ENCODE assay signal across 12 cellular contexts in the genomic region with DNA sequence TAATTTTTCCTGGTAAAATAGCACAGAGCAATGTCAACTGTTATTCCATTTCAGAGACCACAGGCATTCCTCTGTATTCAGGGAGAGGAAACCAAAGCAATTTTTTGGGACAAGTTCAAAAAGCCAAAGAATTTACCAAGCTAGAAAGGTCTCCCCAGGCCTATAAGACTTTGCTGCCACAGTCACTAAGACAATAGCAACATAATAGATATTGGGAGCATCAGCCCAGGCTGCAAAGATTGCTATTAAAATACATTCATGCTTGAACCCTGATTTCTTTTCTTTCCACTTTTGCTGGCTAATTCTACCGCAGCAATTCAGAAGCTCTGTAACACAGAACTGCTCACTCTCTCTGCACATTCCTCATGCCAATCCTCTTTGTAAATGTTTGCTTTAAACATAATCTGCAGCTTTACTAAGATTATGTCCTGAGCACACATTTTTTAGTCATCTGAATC.
DNase-seq lines count a peak whose midpoint lies in the region; ATAC-seq, FAIRE-seq and TF ChIP-seq lines count a peak whose summit lies in the region.
"Had no signal": no experiment of that assay in that cellular context is flagged by ENCODE, and none has a peak within 500 bp of the region (broad histone marks: within the 10 kb centered on the region; RNA-seq: fewer than 3 reads in every experiment).

No MANE protein-coding gene starts in this region.

- peaks cover 42% of the 10 kb centered on the region for H3K4me1 Mint-ChIP-seq in GM23338

- no peak for ATAC-seq in GM23338
- ATAC-seq in GM19463 (IDR thresholded peaks at IDR 0.05; ENCODE audit: unreplicated experiment) = no peak
- ATAC-seq in HG03097 (IDR thresholded peaks at IDR 0.05; ENCODE audit: low FRiP score, unreplicated experiment) = no peak
- ATAC-seq: activated naive CD8-positive, alpha-beta T cell treated with anti-CD3 and anti-CD28 coated beads, Interleukin-2, amount 50 U/mL, for 24 hours had no signal

- no peak overlapping the region for H3K27ac Mint-ChIP-seq in GM23338
- H3K27ac Mint-ChIP-seq: activated naive CD8-positive, alpha-beta T cell treated with anti-CD3 and anti-CD28 coated beads, Interleukin-2, amount 50 U/mL, for 24 hours had no signal

- H2AFZ ChIP-seq in GM23338 (peak overlapping the region; percentile 28; the same call in 1 of the 2 replicates), hepatocyte (no peak overlapping the region)

- no peaks in the 10 kb centered on the region for H3K79me2 ChIP-seq in GM23338 (replicated peaks; ENCODE audit: insufficient read depth)
- H3K79me2 ChIP-seq in hepatocyte = no peaks in the 10 kb centered on the region

- H3K9me2 ChIP-seq in GM23338 (ENCODE audit: insufficient read depth) (no peaks in the 10 kb centered on the region), hepatocyte (replicated peaks; ENCODE audit: insufficient read depth) (no peaks in the 10 kb centered on the region)

- no peaks in the 10 kb centered on the region for H3K36me3 Mint-ChIP-seq in GM23338 (ENCODE audit: low read depth)

- no peak overlapping the region for H3K4me3 Mint-ChIP-seq in GM23338
- H3K4me3 Mint-ChIP-seq: activated naive CD8-positive, alpha-beta T cell treated with anti-CD3 and anti-CD28 coated beads, Interleukin-2, amount 50 U/mL, for 24 hours had no signal

- no peak overlapping the region for H3K27ac ChIP-seq in GM23338 (ENCODE audit: low read depth)
- peak overlapping the region; percentile 79 to 81 for H3K27ac ChIP-seq in ascending aorta
- H3K27ac ChIP-seq in hepatocyte = peak overlapping the region; percentile 61

- H3F3A ChIP-seq in GM23338 (replicated peaks; ENCODE audit: low read depth) = no peaks in the 10 kb centered on the region

- DNase-seq in GM23338 (ENCODE audit: low spot score) = no peak
- peak in 1 of 2 donors; percentile 27 for DNase-seq in ascending aorta (ENCODE audit: low spot score in 2 of 2)
- DNase-seq in hepatocyte (ENCODE audit: low spot score) = no peak
- DNase-seq in stromal cell of bone marrow (ENCODE audit: low read depth) = peak; percentile 54
- no peak for DNase-seq in GM12892 (ENCODE audit: insufficient read length)
- DNase-seq in NOMO-1 treated with DMSO at 0.1 percent for 48 hours (lab: John Stamatoyannopoulos, UW; ENCODE audit: unreplicated experiment) = no peak
- DNase-seq: activated naive CD8-positive, alpha-beta T cell treated with anti-CD3 and anti-CD28 coated beads, Interleukin-2, amount 50 U/mL, for 24 hours; DMS53; NCI-H510A; SW 1271 had no signal

- H3K9me3 ChIP-seq in ascending aorta = no peaks in the 10 kb centered on the region
- H3K9me3 ChIP-seq in hepatocyte (ENCODE audit: low read depth) = no peaks in the 10 kb centered on the region

- intact Hi-C loops in ascending aorta (cut with DNase I) = loop anchor here (2.0 kb wide), 3 partner anchors 21 to 53 kb away; no protein-coding TSS in a partner anchor

- H3K27me3 Mint-ChIP-seq in GM23338 (ENCODE audit: insufficient read depth, low read depth, poor library complexity) = peaks cover 2% of the 10 kb centered on the region
- H3K27me3 Mint-ChIP-seq: activated naive CD8-positive, alpha-beta T cell treated with anti-CD3 and anti-CD28 coated beads, Interleukin-2, amount 50 U/mL, for 24 hours had no signal

- H3K4me2 ChIP-seq in GM23338 (no peak overlapping the region), hepatocyte (peak overlapping the region; percentile 55)

- no peak for FAIRE-seq in GM12892 (lab: Jason Lieb, UNC)

- H3K27me3 ChIP-seq in GM23338 (ENCODE audit: insufficient read depth) = no peaks in the 10 kb centered on the region
- no peaks in the 10 kb centered on the region for H3K27me3 ChIP-seq in ascending aorta
- no peaks in the 10 kb centered on the region for H3K27me3 ChIP-seq in hepatocyte

- H3K9me3 Mint-ChIP-seq in GM23338 = no peaks in the 10 kb centered on the region
- H3K9me3 Mint-ChIP-seq: activated naive CD8-positive, alpha-beta T cell treated with anti-CD3 and anti-CD28 coated beads, Interleukin-2, amount 50 U/mL, for 24 hours had no signal

- TF ChIP-seq POLR2A in GM12892 (IDR thresholded peaks at IDR 0.05; ENCODE audit: low read depth, low read length) = no peak

- H4K20me1 ChIP-seq in GM23338 (replicated peaks; ENCODE audit: insufficient read depth) = no peaks in the 10 kb centered on the region
- H4K20me1 ChIP-seq in hepatocyte (ENCODE audit: insufficient read depth, poor library complexity, severe bottlenecking) = no peaks in the 10 kb centered on the region

- 10% methylated on average over 1 of the region's 1 CpG for WGBS in hepatocyte (ENCODE audit: low lambda C conversion rate, missing lambda C conversion rate)

- no peak for TF ChIP-seq CTCF in GM23338 (conservative IDR thresholded peaks at IDR 0.05; ENCODE audit: low read depth in 2 of 2)
- TF ChIP-seq CTCF in ascending aorta (IDR thresholded peaks at IDR 0.05) = no peak
- no peak for TF ChIP-seq CTCF in hepatocyte (IDR thresholded peaks at IDR 0.05; ENCODE audit: poor library complexity)

- H3K36me3 ChIP-seq in GM23338 (ENCODE audit: insufficient read depth) (no peaks in the 10 kb centered on the region), ascending aorta (no peaks in the 10 kb centered on the region), hepatocyte (replicated peaks; ENCODE audit: insufficient read depth, low read depth) (no peaks in the 10 kb centered on the region)

- H3K4me1 ChIP-seq in GM23338 (ENCODE audit: insufficient read depth) = peaks cover 26% of the 10 kb centered on the region
- peaks cover 14 to 68% of the 10 kb centered on the region in 2 donors for H3K4me1 ChIP-seq in ascending aorta
- H3K4me1 ChIP-seq in hepatocyte (ENCODE audit: insufficient read depth) = peaks cover 62% of the 10 kb centered on the region

- H3K4me3 ChIP-seq in GM23338 (no peak overlapping the region), ascending aorta (no peak overlapping the region), hepatocyte (no peak overlapping the region)

TF ChIP-seq in GM23338, 12 proteins besides CTCF, POLR2A, EP300 and RAD21 (continues in another document):
- TF ChIP-seq, protein P1, sequence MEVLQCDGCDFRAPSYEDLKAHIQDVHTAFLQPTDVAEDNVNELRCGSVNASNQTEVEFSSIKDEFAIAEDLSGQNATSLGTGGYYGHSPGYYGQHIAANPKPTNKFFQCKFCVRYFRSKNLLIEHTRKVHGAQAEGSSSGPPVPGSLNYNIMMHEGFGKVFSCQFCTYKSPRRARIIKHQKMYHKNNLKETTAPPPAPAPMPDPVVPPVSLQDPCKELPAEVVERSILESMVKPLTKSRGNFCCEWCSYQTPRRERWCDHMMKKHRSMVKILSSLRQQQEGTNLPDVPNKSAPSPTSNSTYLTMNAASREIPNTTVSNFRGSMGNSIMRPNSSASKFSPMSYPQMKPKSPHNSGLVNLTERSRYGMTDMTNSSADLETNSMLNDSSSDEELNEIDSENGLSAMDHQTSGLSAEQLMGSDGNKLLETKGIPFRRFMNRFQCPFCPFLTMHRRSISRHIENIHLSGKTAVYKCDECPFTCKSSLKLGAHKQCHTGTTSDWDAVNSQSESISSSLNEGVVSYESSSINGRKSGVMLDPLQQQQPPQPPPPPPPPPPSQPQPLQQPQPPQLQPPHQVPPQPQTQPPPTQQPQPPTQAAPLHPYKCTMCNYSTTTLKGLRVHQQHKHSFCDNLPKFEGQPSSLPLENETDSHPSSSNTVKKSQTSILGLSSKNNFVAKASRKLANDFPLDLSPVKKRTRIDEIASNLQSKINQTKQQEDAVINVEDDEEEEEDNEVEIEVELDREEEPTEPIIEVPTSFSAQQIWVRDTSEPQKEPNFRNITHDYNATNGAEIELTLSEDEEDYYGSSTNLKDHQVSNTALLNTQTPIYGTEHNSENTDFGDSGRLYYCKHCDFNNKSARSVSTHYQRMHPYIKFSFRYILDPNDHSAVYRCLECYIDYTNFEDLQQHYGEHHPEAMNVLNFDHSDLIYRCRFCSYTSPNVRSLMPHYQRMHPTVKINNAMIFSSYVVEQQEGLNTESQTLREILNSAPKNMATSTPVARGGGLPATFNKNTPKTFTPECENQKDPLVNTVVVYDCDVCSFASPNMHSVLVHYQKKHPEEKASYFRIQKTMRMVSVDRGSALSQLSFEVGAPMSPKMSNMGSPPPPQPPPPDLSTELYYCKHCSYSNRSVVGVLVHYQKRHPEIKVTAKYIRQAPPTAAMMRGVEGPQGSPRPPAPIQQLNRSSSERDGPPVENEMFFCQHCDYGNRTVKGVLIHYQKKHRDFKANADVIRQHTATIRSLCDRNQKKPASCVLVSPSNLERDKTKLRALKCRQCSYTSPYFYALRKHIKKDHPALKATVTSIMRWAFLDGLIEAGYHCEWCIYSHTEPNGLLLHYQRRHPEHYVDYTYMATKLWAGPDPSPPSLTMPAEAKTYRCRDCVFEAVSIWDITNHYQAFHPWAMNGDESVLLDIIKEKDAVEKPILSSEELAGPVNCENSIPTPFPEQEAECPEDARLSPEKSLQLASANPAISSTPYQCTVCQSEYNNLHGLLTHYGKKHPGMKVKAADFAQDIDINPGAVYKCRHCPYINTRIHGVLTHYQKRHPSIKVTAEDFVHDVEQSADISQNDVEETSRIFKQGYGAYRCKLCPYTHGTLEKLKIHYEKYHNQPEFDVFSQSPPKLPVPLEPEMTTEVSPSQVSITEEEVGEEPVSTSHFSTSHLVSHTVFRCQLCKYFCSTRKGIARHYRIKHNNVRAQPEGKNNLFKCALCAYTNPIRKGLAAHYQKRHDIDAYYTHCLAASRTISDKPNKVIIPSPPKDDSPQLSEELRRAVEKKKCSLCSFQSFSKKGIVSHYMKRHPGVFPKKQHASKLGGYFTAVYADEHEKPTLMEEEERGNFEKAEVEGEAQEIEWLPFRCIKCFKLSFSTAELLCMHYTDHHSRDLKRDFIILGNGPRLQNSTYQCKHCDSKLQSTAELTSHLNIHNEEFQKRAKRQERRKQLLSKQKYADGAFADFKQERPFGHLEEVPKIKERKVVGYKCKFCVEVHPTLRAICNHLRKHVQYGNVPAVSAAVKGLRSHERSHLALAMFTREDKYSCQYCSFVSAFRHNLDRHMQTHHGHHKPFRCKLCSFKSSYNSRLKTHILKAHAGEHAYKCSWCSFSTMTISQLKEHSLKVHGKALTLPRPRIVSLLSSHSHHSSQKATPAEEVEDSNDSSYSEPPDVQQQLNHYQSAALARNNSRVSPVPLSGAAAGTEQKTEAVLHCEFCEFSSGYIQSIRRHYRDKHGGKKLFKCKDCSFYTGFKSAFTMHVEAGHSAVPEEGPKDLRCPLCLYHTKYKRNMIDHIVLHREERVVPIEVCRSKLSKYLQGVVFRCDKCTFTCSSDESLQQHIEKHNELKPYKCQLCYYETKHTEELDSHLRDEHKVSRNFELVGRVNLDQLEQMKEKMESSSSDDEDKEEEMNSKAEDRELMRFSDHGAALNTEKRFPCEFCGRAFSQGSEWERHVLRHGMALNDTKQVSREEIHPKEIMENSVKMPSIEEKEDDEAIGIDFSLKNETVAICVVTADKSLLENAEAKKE (CRISPR knock-in tag; IDR thresholded peaks at IDR 0.05) = no peak
